In genomic region chr7:1531979-1532455, GRCh38 we compare ENCODE assay signal across 8 cellular contexts. TPM values are rescaled to one million over a fixed set of nuclear protein-coding genes. Genes with fewer than 3 reads are reported as not detected.
A peak's percentile ranks its signal among the peaks of the same experiment; 100 is the strongest.
DNase-seq lines count a peak whose midpoint lies in the region; ATAC-seq and TF ChIP-seq lines count a peak whose summit lies in the region.

No MANE protein-coding gene starts in this region.

- H3K79me2 ChIP-seq in SU-DHL-6 (ENCODE audit: insufficient read depth, low read length): peaks cover 59% of the 10 kb centered on the region
- peaks cover 44% of the 10 kb centered on the region for H3K79me2 ChIP-seq in fibroblast of lung (ENCODE audit: control insufficient read depth, insufficient read depth, low read length)

- H3K4me3 ChIP-seq in GM08714 (ENCODE audit: low read length) (peak overlapping the region; percentile 66; the same call in 1 of the 2 replicates), SU-DHL-6 (ENCODE audit: insufficient read depth, low read length, poor library complexity, severe bottlenecking) (peak overlapping the region; percentile 72), fibroblast of lung (replicated peaks in 1 of 4; ENCODE audit: control extremely low read depth in 1 of 4, insufficient read depth in 1 of 4, low read depth in 3 of 4, low read length in 4 of 4) (peak overlapping the region; percentile 71 to 75 (median 73)), gastrocnemius medialis (peak overlapping the region; percentile 65 to 78 (median 70))

- H3K36me3 ChIP-seq in SU-DHL-6 (ENCODE audit: low read length) (no peaks in the 10 kb centered on the region), fibroblast of lung (ENCODE audit: control insufficient read depth, insufficient read depth, low read length) (peaks cover 8% of the 10 kb centered on the region), gastrocnemius medialis (no peaks in the 10 kb centered on the region)

- no peak for DNase-seq in fibroblast of lung (ENCODE audit: low read depth in 2 of 2)
- peak in 1 of 2 donors; percentile 83 for DNase-seq in gastrocnemius medialis
- DNase-seq in GDM1 (lab: John Stamatoyannopoulos, UW): no peak
- DNase-seq in effector CD8-positive, alpha-beta T cell (lab: John Stamatoyannopoulos, UW): no peak
- DNase-seq in stimulated activated CD4-positive, alpha-beta T cell treated with anti-CD3 and anti-CD28 coated beads, Interleukin-1b, Interleukin-23, amount 100 ng/mL, for 48 hours: no peak
- DNase-seq in NCI-H226: no peak

- H3K27ac ChIP-seq in SU-DHL-6 (ENCODE audit: low read depth, low read length): peak overlapping the region; percentile 52
- H3K27ac ChIP-seq in fibroblast of lung (ENCODE audit: insufficient read depth, low read length): peak overlapping the region; percentile 99
- peak overlapping the region; percentile 98 to 100 (median 99) for H3K27ac ChIP-seq in gastrocnemius medialis

- intact Hi-C loops in gastrocnemius medialis (cut with DNase I; ENCODE audit: low total_unique reads): loop anchor here (10.0 kb wide), 1 partner anchor 487 kb away; the partner anchor contains the start of gene GPR146

- no peak for TF ChIP-seq CTCF in SU-DHL-6 (IDR thresholded peaks at IDR 0.05; ENCODE audit: insufficient read depth, low read length, poor library complexity, severe bottlenecking)
- no peak for TF ChIP-seq CTCF in fibroblast of lung (conservative IDR thresholded peaks at IDR 0.05 in 1 of 2, IDR thresholded peaks at IDR 0.05 in 1 of 2; ENCODE audit: low read depth in 1 of 2, low read length in 2 of 2)
- no peak for TF ChIP-seq CTCF in gastrocnemius medialis (IDR thresholded peaks at IDR 0.05 in 4 of 5, conservative IDR thresholded peaks at IDR 0.05 in 1 of 5)

- H4K20me1 ChIP-seq in SU-DHL-6 (ENCODE audit: low read depth, low read length) (peaks cover 5% of the 10 kb centered on the region; the same call in 1 of the 2 replicates), fibroblast of lung (ENCODE audit: control insufficient read depth, extremely low read depth, insufficient read depth, low read length) (no peaks in the 10 kb centered on the region)

- H3K9me2 ChIP-seq in SU-DHL-6 (replicated peaks; ENCODE audit: insufficient read depth, low read length): no peaks in the 10 kb centered on the region

- ATAC-seq in gastrocnemius medialis: no peak

- no peak for TF ChIP-seq POLR2A in gastrocnemius medialis (IDR thresholded peaks at IDR 0.05)

- in situ Hi-C loops in gastrocnemius medialis (cut with MboI; ENCODE audit: low sequenced_read_pairs in 4 of 4): no loop called here

- H3F3A ChIP-seq in SU-DHL-6 (ENCODE audit: insufficient read depth): 0 out of 2 replicates have a peak, but pooled peaks cover 5% of the 10 kb centered on the region

- H3K4me1 ChIP-seq in fibroblast of lung (ENCODE audit: control insufficient read depth, extremely low read depth, insufficient read depth, low read length) (peaks cover 31% of the 10 kb centered on the region), gastrocnemius medialis (peaks cover 49% of the 10 kb centered on the region in 2 donors)

- H3K4me2 ChIP-seq in SU-DHL-6 (ENCODE audit: low read depth, low read length, poor library complexity, severe bottlenecking) (peak overlapping the region; percentile 71), fibroblast of lung (ENCODE audit: extremely low read depth, insufficient read depth, low read length) (peak overlapping the region; percentile 98)

- H2AFZ ChIP-seq in SU-DHL-6 (ENCODE audit: low read depth, low read length, severe bottlenecking) (no peak overlapping the region), fibroblast of lung (ENCODE audit: low read length) (no peak overlapping the region)

- H3K9ac ChIP-seq in SU-DHL-6 (ENCODE audit: low read length) (peak overlapping the region; percentile 78), fibroblast of lung (ENCODE audit: insufficient read depth, low read length) (peak overlapping the region; percentile 89)

- H3K9me3 ChIP-seq in SU-DHL-6 (ENCODE audit: insufficient read depth, low read length): no peaks in the 10 kb centered on the region
- H3K9me3 ChIP-seq in fibroblast of lung (ENCODE audit: control insufficient read depth, insufficient read depth, low read depth, low read length): no peaks in the 10 kb centered on the region
- no peaks in the 10 kb centered on the region for H3K9me3 ChIP-seq in gastrocnemius medialis

- H3K27me3 ChIP-seq in SU-DHL-6 (ENCODE audit: low read length): no peaks in the 10 kb centered on the region
- peaks cover under 1% of the 10 kb centered on the region for H3K27me3 ChIP-seq in fibroblast of lung (ENCODE audit: control insufficient read depth, insufficient read depth, low read length)
- no peaks in the 10 kb centered on the region for H3K27me3 ChIP-seq in gastrocnemius medialis

RNA-seq across cellular contexts. Expression of gene MAFK, which starts 1.5 kb away (rescaled TPM):
- 14.6 and 18.0 TPM in 2 replicates for total RNA-seq in fibroblast of lung
- 3.2 TPM in 2 replicates for polyA plus RNA-seq in fibroblast of lung
- polyA plus RNA-seq in fibroblast of lung (2012): 11.9 and 15.1 TPM in 2 replicates
- polyA minus RNA-seq in fibroblast of lung (ENCODE audit: low replicate concordance): 4.1 and 4.6 TPM in 2 replicates
- total RNA-seq in gastrocnemius medialis: 100 to 1,000 TPM in 1 of 4 donors, 10 to 100 TPM in 3; 33.5 to 112 (median 75.3) TPM

RNA-seq across cellular contexts. Expression of gene TMEM184A, which starts 24.0 kb away (rescaled TPM):
- total RNA-seq in fibroblast of lung (under 0.01 TPM in 2 replicates), gastrocnemius medialis (1 to 10 TPM in 3 of 4 donors, under 1 TPM in 1; 0.55 to 3.3 (median 1.3) TPM)
- 0.05 and 0.10 TPM in 2 replicates for polyA plus RNA-seq in fibroblast of lung
- 0.09 and 0.36 TPM in 2 replicates for polyA plus RNA-seq in fibroblast of lung (2012)
- 3.0 TPM in 1 of 2 replicates, not detected in the other for polyA minus RNA-seq in fibroblast of lung (ENCODE audit: low replicate concordance)

RNA-seq across cellular contexts. Expression of gene INTS1, which starts 27.8 kb away (rescaled TPM):
- total RNA-seq in fibroblast of lung (22.9 and 35.5 TPM in 2 replicates), gastrocnemius medialis (100 to 1,000 TPM in 1 of 4 donors, 10 to 100 TPM in 3; 44.3 to 108 (median 78.8) TPM)
- polyA plus RNA-seq in fibroblast of lung: 7.1 and 16.2 TPM in 2 replicates
- polyA plus RNA-seq in fibroblast of lung (2012): 32.9 and 58.5 TPM in 2 replicates
- 43.6 and 98.3 TPM in 2 replicates for polyA minus RNA-seq in fibroblast of lung (ENCODE audit: low replicate concordance)

RNA-seq across cellular contexts. Expression of gene PSMG3, which starts 37.8 kb away (rescaled TPM):
- 19.3 and 21.3 TPM in 2 replicates for total RNA-seq in fibroblast of lung
- polyA plus RNA-seq in fibroblast of lung: 24.6 and 31.3 TPM in 2 replicates
- polyA plus RNA-seq in fibroblast of lung (2012): 23.8 and 35.5 TPM in 2 replicates
- 7.0 and 9.2 TPM in 2 replicates for polyA minus RNA-seq in fibroblast of lung (ENCODE audit: low replicate concordance)
- total RNA-seq in gastrocnemius medialis: 10 to 100 TPM; 25.4 to 46.4 (median 32.2) TPM
